Comparison of ENCODE assay signal across 10 cellular contexts in the genomic region with DNA sequence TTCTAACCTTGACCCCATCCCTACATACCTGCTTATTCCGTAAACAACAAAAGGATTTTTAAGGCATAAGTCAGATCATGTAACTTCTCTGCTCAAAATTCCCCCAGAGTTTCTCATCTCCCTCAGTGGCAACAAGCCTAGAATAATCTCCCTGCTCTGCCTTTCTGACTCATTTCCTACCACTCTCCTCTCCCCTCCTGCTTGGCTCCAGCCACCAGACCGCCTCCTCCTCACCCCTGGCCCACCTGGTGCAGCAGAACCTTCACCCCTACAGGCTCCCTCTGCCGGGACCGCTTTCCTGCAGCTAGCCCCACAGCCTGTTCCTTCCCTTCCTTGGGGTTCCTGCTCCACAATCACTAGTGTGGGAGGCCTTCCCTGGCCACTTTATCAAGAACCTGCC. TPM values are rescaled to one million over a fixed set of nuclear protein-coding genes. Genes with fewer than 3 reads are reported as not detected.
DNase-seq lines count a peak whose midpoint lies in the region; ATAC-seq lines count a peak whose summit lies in the region.
"Had no signal": no experiment of that assay in that cellular context is flagged by ENCODE, and none has a peak within 500 bp of the region (broad histone marks: within the 10 kb centered on the region; RNA-seq: fewer than 3 reads in every experiment).

No MANE protein-coding gene starts in this region.

- H2AFZ ChIP-seq in ACC112 (ENCODE audit: low read length, unreplicated experiment), result no peak overlapping the region

- DNase-seq in astrocyte of the hippocampus (ENCODE audit: low read depth, low spot score) (peak; percentile 93), kidney glomerular epithelial cell (lab: John Stamatoyannopoulos, UW) (peak; percentile 97), NOMO-1 treated with dmso at 0.1 percent for 144 hours (lab: John Stamatoyannopoulos, UW; ENCODE audit: unreplicated experiment) (no peak), nucleus accumbens (lab: John Stamatoyannopoulos, UW) (no peak), OCI-M2 (lab: John Stamatoyannopoulos, UW; ENCODE audit: unreplicated experiment) (no peak)
- no peak for DNase-seq in CD8-positive, alpha-beta memory T cell
- DNase-seq: nephron progenitor cell had no signal

- peaks cover 0 to 6% (median 0%) of the 10 kb centered on the region in 3 donors for H3K36me3 Mint-ChIP-seq in CD8-positive, alpha-beta memory T cell

- no peaks in the 10 kb centered on the region for H3K27me3 ChIP-seq in ACC112 (ENCODE audit: insufficient read depth, low read length)
- no peaks in the 10 kb centered on the region for H3K27me3 ChIP-seq in CD8-positive, alpha-beta memory T cell (ENCODE audit: insufficient read depth, low read length, poor library complexity, severe bottlenecking)

- H3K27ac ChIP-seq in ACC112 (ENCODE audit: low read depth, low read length), result peak overlapping the region; percentile 75
- no peak overlapping the region for H3K27ac ChIP-seq in CD8-positive, alpha-beta memory T cell (ENCODE audit: low read depth, low read length)
- H3K27ac ChIP-seq: KMS-11 had no signal

- H3K27me3 Mint-ChIP-seq in CD8-positive, alpha-beta memory T cell, result peaks cover 0 to 2% of the 10 kb centered on the region in 2 donors

- no peaks in the 10 kb centered on the region for H3K9me3 ChIP-seq in CD8-positive, alpha-beta memory T cell (ENCODE audit: low read length)

- POLR2A ChIA-PET in CD8-positive, alpha-beta memory T cell (lab: Charles Lee), result interaction anchor here (0.6 kb wide), 1 partner anchor 152 kb away, joined by 3 read pairs; no protein-coding TSS in a partner anchor

- no peaks in the 10 kb centered on the region for H3K9me3 Mint-ChIP-seq in CD8-positive, alpha-beta memory T cell

- H3K79me2 ChIP-seq in ACC112 (ENCODE audit: control insufficient read depth, insufficient read depth, low read length, unreplicated experiment), result peaks cover 97% of the 10 kb centered on the region

- peaks cover 52 to 83% (median 74%) of the 10 kb centered on the region in 3 donors for H3K4me1 Mint-ChIP-seq in CD8-positive, alpha-beta memory T cell

- peak overlapping the region in 1 of 7 donors; percentile 71 for H3K4me3 Mint-ChIP-seq in CD8-positive, alpha-beta memory T cell
- H3K4me3 Mint-ChIP-seq: nephron progenitor cell had no signal

- peak overlapping the region; percentile 40; the same call in 1 of the 2 replicates for H3K4me3 ChIP-seq in ACC112 (ENCODE audit: low read depth, low read length)
- H3K4me3 ChIP-seq in CD8-positive, alpha-beta memory T cell (ENCODE audit: low read length), result no peak overlapping the region

- peak; percentile 44 for ATAC-seq in HG02610 (IDR thresholded peaks at IDR 0.05; ENCODE audit: unreplicated experiment)

- CTCF ChIA-PET in CD8-positive, alpha-beta memory T cell (lab: Charles Lee), result no interaction called here

- H3K27ac Mint-ChIP-seq in CD8-positive, alpha-beta memory T cell, result no peak overlapping the region
- H3K27ac Mint-ChIP-seq: nephron progenitor cell had no signal

- peaks cover 77% of the 10 kb centered on the region for H3K4me1 ChIP-seq in ACC112 (ENCODE audit: control insufficient read depth, insufficient read depth, low read length, unreplicated experiment)
- H3K4me1 ChIP-seq in CD8-positive, alpha-beta memory T cell (ENCODE audit: insufficient read depth, low read length), result no peaks in the 10 kb centered on the region

- H3K36me3 ChIP-seq in ACC112 (ENCODE audit: insufficient read depth, low read length), result no peaks in the 10 kb centered on the region
- H3K36me3 ChIP-seq in CD8-positive, alpha-beta memory T cell (ENCODE audit: insufficient read depth, low read length), result no peaks in the 10 kb centered on the region

RNA-seq across cellular contexts. Expression of gene TSPAN5, which starts 32.1 kb away (rescaled TPM):
- 10 to 100 TPM; 15.9 to 16.7 TPM for total RNA-seq in CD8-positive, alpha-beta memory T cell
- 29.7 TPM for polyA plus RNA-seq in CD8-positive, alpha-beta memory T cell

Comparison
In these comparisons a context has a peak if more than half of its experiments do, and no peak if none do; other contexts are left out.
1. DNase-seq: peak in astrocyte of the hippocampus (single experiment) and kidney glomerular epithelial cell (single experiment); none in CD8-positive, alpha-beta memory T cell (0 of 5), NOMO-1 treated with dmso at 0.1 percent for 144 hours (single experiment), nucleus accumbens (0 of 56) and OCI-M2 (single experiment).